Comparison of ENCODE assay signal across 8 cellular contexts in the genomic region with DNA sequence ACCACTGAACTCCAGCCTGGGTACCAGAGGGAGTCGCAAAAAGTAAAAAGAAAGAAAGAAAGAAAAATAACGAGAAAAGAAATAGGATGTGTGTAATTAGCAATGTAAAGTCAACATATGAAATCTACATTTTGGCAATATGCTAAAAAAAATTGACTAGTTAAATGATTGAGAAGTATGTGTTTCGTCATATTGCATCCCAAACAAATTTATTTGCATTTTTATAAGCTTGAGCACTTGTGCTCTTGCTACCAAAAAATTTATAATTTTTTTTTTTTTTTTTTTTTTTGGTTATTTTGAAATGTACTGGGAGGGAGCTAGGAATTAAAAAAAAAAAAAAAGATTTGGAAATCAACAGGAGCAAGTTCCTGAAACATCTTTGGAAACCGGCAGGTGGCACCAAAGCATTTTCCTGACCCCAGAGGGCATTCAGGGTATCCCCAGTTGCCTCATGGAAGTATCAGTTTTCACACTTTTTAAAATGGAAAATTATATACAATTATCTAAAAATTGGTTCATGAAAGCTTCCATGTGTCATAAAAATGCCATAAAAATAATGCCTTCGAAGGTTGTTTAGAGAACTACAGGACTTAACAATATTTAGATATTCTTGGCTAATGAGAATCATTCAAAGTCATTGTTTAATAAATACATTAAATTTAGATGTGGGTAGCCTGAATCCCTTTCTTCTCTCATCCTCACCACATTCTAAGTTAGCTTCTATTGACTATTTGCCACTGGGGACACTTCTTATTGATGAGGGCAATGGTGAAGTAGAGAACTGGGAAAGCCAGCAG. TPM values are rescaled to one million over a fixed set of nuclear protein-coding genes. Genes with fewer than 3 reads are reported as not detected.
A peak's percentile ranks its signal among the peaks of the same experiment; 100 is the strongest.
DNase-seq lines count a peak whose midpoint lies in the region; ATAC-seq, FAIRE-seq and TF ChIP-seq lines count a peak whose summit lies in the region.

No MANE protein-coding gene starts in this region.

- DNase-seq in CMK (ENCODE audit: low read depth) (peak; percentile 29), H54 (ENCODE audit: insufficient read length, low spot score) (peak; percentile 18), NCI-H774 (lab: John Stamatoyannopoulos, UW) (peak; percentile 28), cerebellar cortex (ENCODE audit: low spot score) (peak; percentile 56), HepG2 (ENCODE audit: low spot score) (peak; percentile 43)
- no peak for DNase-seq in activated CD4-positive, CD25-positive, alpha-beta regulatory T cell (lab: John Stamatoyannopoulos, UW)

- BruUV-seq in HepG2 (replicated peaks; lab: Mats Ljungman, UMichigan), result no TSS peak

- no peak overlapping the region for H3K4me3 ChIP-seq in HepG2 (replicated peaks in 1 of 3; ENCODE audit: insufficient read depth in 1 of 3, low read depth in 2 of 3, low read length in 3 of 3)

- H3K4me1 Mint-ChIP-seq in activated T-helper 17 cell treated with anti-CD3 and anti-CD28 coated beads, Interleukin-2, amount 50 U/mL, for 72 hours, result no peaks in the 10 kb centered on the region

- intact Hi-C loops in HepG2 (cut with micrococcal nuclease; ENCODE audit: unreplicated experiment), result loop anchor here (1.0 to 2.0 kb wide), 2 partner anchors 260 to 777 kb away; no protein-coding TSS in a partner anchor

- TF ChIP-seq RAD21 in HepG2 (CRISPR knock-in tag; IDR thresholded peaks at IDR 0.05), result no peak

- no peak overlapping the region for H3K4me2 ChIP-seq in HepG2 (ENCODE audit: low read depth, low read length)

- H2AFZ ChIP-seq in HepG2 (ENCODE audit: low read length), result no peak overlapping the region

- 21% methylated on average over 5 of the region's 5 CpGs for WGBS in HepG2 (ENCODE audit: low lambda C conversion rate)

- no peak for ATAC-seq in HepG2
- no peak for ATAC-seq in activated T-helper 17 cell treated with anti-CD3 and anti-CD28 coated beads, Interleukin-2, amount 50 U/mL, for 72 hours (replicated peaks)
- no peak for ATAC-seq in GM19023 (IDR thresholded peaks at IDR 0.05; ENCODE audit: unreplicated experiment)

- H3K36me3 Mint-ChIP-seq in activated T-helper 17 cell treated with anti-CD3 and anti-CD28 coated beads, Interleukin-2, amount 50 U/mL, for 72 hours (ENCODE audit: low read depth), result peaks cover 9% of the 10 kb centered on the region

- TF ChIP-seq POLR2A in H54 (IDR thresholded peaks at IDR 0.05; ENCODE audit: low read depth, low read length), result no peak
- TF ChIP-seq POLR2A in HepG2 (IDR thresholded peaks at IDR 0.05; ENCODE audit: insufficient read depth in 1 of 2, low read depth in 2 of 2, low read length in 2 of 2), result no peak

- no peaks in the 10 kb centered on the region; a peak in 2 of 5 replicates for H3K27me3 ChIP-seq in HepG2 (ENCODE audit: control insufficient read depth in 1 of 2, insufficient read depth in 2 of 2, low read length in 2 of 2)

- H3K27me3 Mint-ChIP-seq in activated T-helper 17 cell treated with anti-CD3 and anti-CD28 coated beads, Interleukin-2, amount 50 U/mL, for 72 hours, result peaks cover 27% of the 10 kb centered on the region

- no peaks in the 10 kb centered on the region for H3K9me3 Mint-ChIP-seq in activated T-helper 17 cell treated with anti-CD3 and anti-CD28 coated beads, Interleukin-2, amount 50 U/mL, for 72 hours

- POLR2A ChIA-PET in HepG2 (lab: Yijun Ruan, JAX), result no interaction called here

- CTCF ChIA-PET in HepG2 (lab: Yijun Ruan, JAX; ENCODE audit: low intra/inter-chr PET ratio, low total read pairs), result interaction anchor here (1.9 to 2.3 kb wide), 3 partner anchors 166 to 953 kb away, joined by 5 to 17 read pairs (median 9); no protein-coding TSS in a partner anchor

- no peaks in the 10 kb centered on the region for H4K20me1 ChIP-seq in HepG2 (ENCODE audit: insufficient read depth, low read length)

- H3K4me3 Mint-ChIP-seq in activated T-helper 17 cell treated with anti-CD3 and anti-CD28 coated beads, Interleukin-2, amount 50 U/mL, for 72 hours, result no peak overlapping the region

- peak; percentile 60 for TF ChIP-seq CTCF in HepG2 (CRISPR knock-in tag; IDR thresholded peaks at IDR 0.05)

- in situ Hi-C loops in HepG2 (cut with HindIII; ENCODE audit: extremely low pct_ligation_motif_present, low pct_unique_long_range_greater_than_20kb), result loop anchor here (10.0 to 25.0 kb wide), 3 partner anchors 253 to 956 kb away; no protein-coding TSS in a partner anchor

- H3K9me3 ChIP-seq in HepG2 (ENCODE audit: low read length), result no peaks in the 10 kb centered on the region

- TF ChIP-seq EP300 in HepG2 (IDR thresholded peaks at IDR 0.05; ENCODE audit: low read depth in 2 of 2, low read length in 2 of 2) (no peak), HepG2 (CRISPR knock-in tag; IDR thresholded peaks at IDR 0.05; ENCODE audit: borderline replicate concordance) (no peak)

- no peak overlapping the region for H3K27ac ChIP-seq in HepG2 (ENCODE audit: extremely low read length, insufficient read depth, low read length)

- no peak overlapping the region for H3K27ac Mint-ChIP-seq in activated T-helper 17 cell treated with anti-CD3 and anti-CD28 coated beads, Interleukin-2, amount 50 U/mL, for 72 hours

- no peaks in the 10 kb centered on the region for H3K4me1 ChIP-seq in HepG2 (ENCODE audit: insufficient read depth, low read length)

- no peaks in the 10 kb centered on the region for H3K36me3 ChIP-seq in HepG2 (replicated peaks in 1 of 2; ENCODE audit: control insufficient read depth in 1 of 2, insufficient read depth in 2 of 2, low read length in 2 of 2)

- peaks cover 2% of the 10 kb centered on the region for H3K79me2 ChIP-seq in HepG2 (ENCODE audit: insufficient read depth, low read length)

- FAIRE-seq in H54 (lab: Jason Lieb, UNC) (no peak), HepG2 (lab: Jason Lieb, UNC) (no peak)

- H3K9ac ChIP-seq in HepG2 (ENCODE audit: insufficient read depth, low read depth, low read length), result no peak overlapping the region

TF ChIP-seq in HepG2, 621 proteins besides CTCF, POLR2A, EP300 and RAD21 (continues in another document):
- TF ChIP-seq ZNF747 (CRISPR knock-in tag; IDR thresholded peaks at IDR 0.05; ENCODE audit: borderline replicate concordance) (no peak), TBX2 (CRISPR knock-in tag; IDR thresholded peaks at IDR 0.05; ENCODE audit: borderline replicate concordance) (no peak), SRSF4 (IDR thresholded peaks at IDR 0.05; ENCODE audit: low read depth, low read length, poor library complexity, severe bottlenecking) (no peak), TAF1 (CRISPR knock-in tag; IDR thresholded peaks at IDR 0.05) (no peak), ZNF549 (CRISPR knock-in tag; IDR thresholded peaks at IDR 0.05) (no peak), NAIF1 (CRISPR knock-in tag; IDR thresholded peaks at IDR 0.05; ENCODE audit: borderline replicate concordance) (no peak), ZNF232 (CRISPR knock-in tag; IDR thresholded peaks at IDR 0.05; ENCODE audit: borderline replicate concordance) (no peak)
- TF ChIP-seq, protein P1, sequence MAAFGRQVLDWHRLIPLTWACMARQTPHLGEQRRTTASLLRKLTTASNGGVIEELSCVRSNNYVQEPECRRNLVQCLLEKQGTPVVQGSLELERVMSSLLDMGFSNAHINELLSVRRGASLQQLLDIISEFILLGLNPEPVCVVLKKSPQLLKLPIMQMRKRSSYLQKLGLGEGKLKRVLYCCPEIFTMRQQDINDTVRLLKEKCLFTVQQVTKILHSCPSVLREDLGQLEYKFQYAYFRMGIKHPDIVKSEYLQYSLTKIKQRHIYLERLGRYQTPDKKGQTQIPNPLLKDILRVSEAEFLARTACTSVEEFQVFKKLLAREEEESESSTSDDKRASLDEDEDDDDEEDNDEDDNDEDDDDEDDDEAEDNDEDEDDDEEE (CRISPR knock-in tag; IDR thresholded peaks at IDR 0.05), result no peak
- TF ChIP-seq, protein P2, sequence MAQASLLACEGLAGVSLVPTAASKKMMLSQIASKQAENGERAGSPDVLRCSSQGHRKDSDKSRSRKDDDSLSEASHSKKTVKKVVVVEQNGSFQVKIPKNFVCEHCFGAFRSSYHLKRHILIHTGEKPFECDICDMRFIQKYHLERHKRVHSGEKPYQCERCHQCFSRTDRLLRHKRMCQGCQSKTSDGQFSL (CRISPR knock-in tag; IDR thresholded peaks at IDR 0.05), result no peak

RNA-seq across cellular contexts. Expression of a gene that starts 4.8 kb away (rescaled TPM):
- total RNA-seq in HepG2 (2016; rRNA removed; fragmentation: Illumina TruSeq; extraction: Trizol), result 45.8 and 80.3 TPM in 2 replicates
- total RNA-seq in HepG2 (2016; cell fraction: cytosol; rRNA removed; fragmentation: Illumina TruSeq; extraction: Trizol; ENCODE audit: low read depth), result 3.3 and 4.0 TPM in 2 replicates
- 46.8 and 70.3 TPM in 2 replicates for total RNA-seq in HepG2 (2016; cell fraction: insoluble cytoplasmic fraction; rRNA removed; fragmentation: Illumina TruSeq; extraction: Trizol)
- 14.0 and 16.3 TPM in 2 replicates for total RNA-seq in HepG2 (2016; cell fraction: membrane; rRNA removed; fragmentation: Illumina TruSeq; extraction: Trizol)
- total RNA-seq in HepG2 (2016; cell fraction: nucleus; rRNA removed; fragmentation: Illumina TruSeq; extraction: Trizol), result 80.1 and 83.0 TPM in 2 replicates
- polyA plus RNA-seq in HepG2 (2011; rRNA removed), result 7.9 and 10.2 TPM in 2 replicates
- 4.5 and 5.9 TPM in 2 replicates for polyA plus RNA-seq in HepG2 (2011; cell fraction: cytosol; rRNA removed)
- polyA plus RNA-seq in HepG2 (2011; cell fraction: nucleus; rRNA removed), result 15.0 and 17.4 TPM in 2 replicates
- polyA plus RNA-seq in HepG2 (2012), result 15.2 and 15.8 TPM in 2 replicates
- 0.71 and 0.78 TPM in 2 replicates for polyA plus RNA-seq in HepG2 (2016; cell fraction: cytosol; fragmentation: Illumina TruSeq; extraction: Trizol; ENCODE audit: low read depth)
- polyA plus RNA-seq in HepG2 (2016; cell fraction: insoluble cytoplasmic fraction; fragmentation: Illumina TruSeq; extraction: Trizol; ENCODE audit: low read depth), result 25.2 and 26.0 TPM in 2 replicates
- polyA plus RNA-seq in HepG2 (2016; cell fraction: membrane; fragmentation: Illumina TruSeq; extraction: Trizol; ENCODE audit: low read depth), result 1.9 and 2.4 TPM in 2 replicates
- 32.3 and 34.0 TPM in 2 replicates for polyA plus RNA-seq in HepG2 (2016; cell fraction: nucleus; fragmentation: Illumina TruSeq; extraction: Trizol; ENCODE audit: insufficient read depth, low read depth)
- polyA minus RNA-seq in HepG2 (2011; rRNA and poly(A)+ RNA removed; ENCODE audit: low replicate concordance), result 33.6 and 95.0 TPM in 2 replicates
- polyA minus RNA-seq in HepG2 (2011; cell fraction: cytosol; rRNA and poly(A)+ RNA removed), result 29.4 and 31.8 TPM in 2 replicates
- polyA minus RNA-seq in HepG2 (2011; cell fraction: nucleus; rRNA and poly(A)+ RNA removed), result 86.9 and 107 TPM in 2 replicates
- total RNA-seq in activated T-helper 17 cell treated with anti-CD3 and anti-CD28 coated beads, Interleukin-2, amount 50 U/mL, for 72 hours, result 10 to 100 TPM; 37.8 to 85.9 TPM

Comparison
In these comparisons a context has a peak if more than half of its experiments do, and no peak if none do; other contexts are left out.
1. DNase-seq: peak in CMK (single experiment), H54 (single experiment), NCI-H774 (single experiment), cerebellar cortex (single experiment) and HepG2 (single experiment); none in activated CD4-positive, CD25-positive, alpha-beta regulatory T cell (0 of 4).